Comparison of ENCODE assay signal across 30 cellular contexts in genomic region chr6:110320307-110320706, GRCh38. TPM values are rescaled to one million over a fixed set of nuclear protein-coding genes. Genes with fewer than 3 reads are reported as not detected.
"Had no signal": no experiment of that assay in that cellular context is flagged by ENCODE, and none has a peak within 500 bp of the region (broad histone marks: within the 10 kb centered on the region; RNA-seq: fewer than 3 reads in every experiment).

No MANE protein-coding gene starts in this region.

- H3K27me3 Mint-ChIP-seq: stimulated activated naive CD8-positive, alpha-beta T cell treated with anti-CD3 and anti-CD28 coated beads, Interleukin-15, amount 100 ng/mL, for 72 hours; type B pancreatic cell had no signal

- H2AFZ ChIP-seq: neural progenitor cell, parathyroid adenoma had no signal

- ATAC-seq: foreskin keratinocyte; gastroesophageal sphincter; heart right ventricle; left cardiac atrium; left lung; natural killer cell; sciatic nerve; stimulated activated naive CD8-positive, alpha-beta T cell treated with anti-CD3 and anti-CD28 coated beads, Interleukin-15, amount 100 ng/mL, for 72 hours had no signal

- H3K79me2 ChIP-seq: parathyroid adenoma had no signal

- H3K27ac ChIP-seq: esophagus muscularis mucosa, foreskin keratinocyte, gastroesophageal sphincter, heart right ventricle, left lung, neural progenitor cell, parathyroid adenoma, testis, tibial artery had no signal

- DNase-seq: cerebellar nuclear complex; effector memory CD4-positive, alpha-beta T cell; foreskin keratinocyte; heart right ventricle; hippocampal formation; left cardiac atrium; left lung; mesendoderm; natural killer cell; stimulated activated CD4-positive, alpha-beta T cell treated with anti-CD3 and anti-CD28 coated beads, Interleukin-12 subunit alpha, Interleukin-12 subunit beta, amount 100 ng/mL, for 4 hours; stimulated activated CD4-positive, alpha-beta T cell treated with anti-CD3 and anti-CD28 coated beads, Interleukin-1b, Interleukin-23, amount 100 ng/mL, for 48 hours; stimulated activated CD4-positive, alpha-beta T cell treated with anti-CD3 and anti-CD28 coated beads, Interleukin-4, amount 100 ng/mL, for 1 hour; stimulated activated CD8-positive, alpha-beta memory T cell treated with anti-CD3 and anti-CD28 coated beads, Interleukin-4, amount 100 ng/mL, for 48 hours; stimulated activated naive CD4-positive, alpha-beta T cell; stimulated activated naive CD8-positive, alpha-beta T cell treated with anti-CD3 and anti-CD28 coated beads, Interleukin-15, amount 100 ng/mL, for 72 hours; testis; tibial artery had no signal

- H3K9ac ChIP-seq: neural progenitor cell, parathyroid adenoma had no signal

- H3K9me3 ChIP-seq: esophagus muscularis mucosa, gastroesophageal sphincter, heart right ventricle, left lung, testis, tibial artery had no signal

- H3K4me1 ChIP-seq: foreskin keratinocyte, parathyroid adenoma, testis had no signal

- H3K4me1 Mint-ChIP-seq: stimulated activated naive CD8-positive, alpha-beta T cell treated with anti-CD3 and anti-CD28 coated beads, Interleukin-15, amount 100 ng/mL, for 72 hours had no signal

- FAIRE-seq: colon, endothelial cell of umbilical vein, islet of Langerhans had no signal

- H3K9me3 Mint-ChIP-seq: dendritic cell treated with granulocyte-macrophage colony-stimulating factor and Interleukin-4, amounts not matched to agents 40 ng/mL and 50 ng/mL, for 4 days; natural killer cell; neural progenitor cell; stimulated activated naive CD8-positive, alpha-beta T cell treated with anti-CD3 and anti-CD28 coated beads, Interleukin-15, amount 100 ng/mL, for 72 hours; type B pancreatic cell had no signal

- H3K36me3 Mint-ChIP-seq: natural killer cell, neural progenitor cell, type B pancreatic cell had no signal

- H3K27me3 ChIP-seq: esophagus muscularis mucosa, gastroesophageal sphincter, heart right ventricle, left lung, neural progenitor cell, tibial artery had no signal

- H3K27ac Mint-ChIP-seq: dendritic cell treated with granulocyte-macrophage colony-stimulating factor and Interleukin-4, amounts not matched to agents 40 ng/mL and 50 ng/mL, for 4 days; natural killer cell; neural progenitor cell; progenitor cell of endocrine pancreas; stimulated activated naive CD8-positive, alpha-beta T cell treated with anti-CD3 and anti-CD28 coated beads, Interleukin-15, amount 100 ng/mL, for 72 hours; type B pancreatic cell had no signal

- H3K36me3 ChIP-seq: gastroesophageal sphincter, heart right ventricle, left lung, neural progenitor cell, tibial artery had no signal

- H3K4me3 ChIP-seq: esophagus muscularis mucosa, gastroesophageal sphincter, heart right ventricle, left lung, neural progenitor cell, smooth muscle cell, testis, tibial artery had no signal

- H3K4me2 ChIP-seq: neural progenitor cell, smooth muscle cell had no signal

- H3K4me3 Mint-ChIP-seq: dendritic cell treated with granulocyte-macrophage colony-stimulating factor and Interleukin-4, amounts not matched to agents 40 ng/mL and 50 ng/mL, for 4 days; natural killer cell; neural progenitor cell; stimulated activated naive CD8-positive, alpha-beta T cell treated with anti-CD3 and anti-CD28 coated beads, Interleukin-15, amount 100 ng/mL, for 72 hours; type B pancreatic cell had no signal

RNA-seq across cellular contexts. Expression of gene METTL24, which starts 37.8 kb away (rescaled TPM):
- total RNA-seq: endothelial cell of umbilical vein, foreskin keratinocyte, lung microvascular endothelial cell had no signal
- polyA plus RNA-seq: endothelial cell of umbilical vein, foreskin keratinocyte had no signal
